Comparison of ENCODE assay signal across 1 cellular context in genomic region chr17:75459590-75460267, GRCh38.
TF ChIP-seq lines count a peak whose summit lies in the region.

No MANE protein-coding gene starts in this region.

TF ChIP-seq in WTC11, 78 proteins besides CTCF, POLR2A, EP300 and RAD21 (continued from another document):
- TF ChIP-seq PRDM15 (CRISPR knock-in tag; IDR thresholded peaks at IDR 0.05) (no peak), ZMAT4 (CRISPR knock-in tag; IDR thresholded peaks at IDR 0.05) (no peak), SOX15 (CRISPR knock-in tag; IDR thresholded peaks at IDR 0.05) (no peak), ARID4B (CRISPR knock-in tag; IDR thresholded peaks at IDR 0.05; ENCODE audit: borderline replicate concordance) (no peak), MYBL2 (CRISPR knock-in tag; IDR thresholded peaks at IDR 0.05) (no peak), ZBTB43 (CRISPR knock-in tag; IDR thresholded peaks at IDR 0.05) (no peak), MAX (CRISPR knock-in tag; IDR thresholded peaks at IDR 0.05) (no peak), ZNF121 (CRISPR knock-in tag; IDR thresholded peaks at IDR 0.05) (no peak), ZNF138 (CRISPR knock-in tag; conservative IDR thresholded peaks at IDR 0.05) (no peak), HMGXB4 (CRISPR knock-in tag; IDR thresholded peaks at IDR 0.05) (no peak), FOXP1 (CRISPR knock-in tag; IDR thresholded peaks at IDR 0.05; ENCODE audit: borderline replicate concordance) (no peak), TP53 (CRISPR knock-in tag; IDR thresholded peaks at IDR 0.05) (no peak), ATF1 (CRISPR knock-in tag; IDR thresholded peaks at IDR 0.05) (no peak)
